ENCODE assay signal across 8 cellular contexts in genomic region chr11:5600374-5600851, GRCh38. TPM values are rescaled to one million over a fixed set of nuclear protein-coding genes. Genes with fewer than 3 reads are reported as not detected.
DNase-seq lines count a peak whose midpoint lies in the region; ATAC-seq and TF ChIP-seq lines count a peak whose summit lies in the region.

No MANE protein-coding gene starts in this region.

- H3K4me3 ChIP-seq in AG04450 (ENCODE audit: low read depth, low read length): no peak overlapping the region

- DNase-seq in AG04450 (ENCODE audit: low read depth, low spot score) (peak; percentile 80), NCI-H2227 treated with DMSO at 0.1 percent for 48 hours (lab: John Stamatoyannopoulos, UW) (peak; percentile 63), endothelial cell (ENCODE audit: low spot score) (peak; percentile 66), mucosa of gallbladder (ENCODE audit: low spot score) (peak; percentile 79)
- peak; percentile 46 to 64 for DNase-seq in activated CD4-positive, alpha-beta T cell treated with anti-CD3 and anti-CD28 coated beads, Interleukin-2, amount 50 U/mL, for 48 hours
- peak; percentile 17 to 30 for DNase-seq in stimulated activated CD8-positive, alpha-beta memory T cell treated with anti-CD3 and anti-CD28 coated beads, Interleukin-7, amount 100 ng/mL, for 48 hours (ENCODE audit: extremely low read depth in 1 of 2, low read depth in 1 of 2)

- H3K4me1 Mint-ChIP-seq in endothelial cell (ENCODE audit: unreplicated experiment): peaks cover 19% of the 10 kb centered on the region

- no peaks in the 10 kb centered on the region for H3K9me3 ChIP-seq in AG04450 (ENCODE audit: control insufficient read depth, insufficient read depth, low read length)

- no peaks in the 10 kb centered on the region for H3K27me3 ChIP-seq in AG04450 (ENCODE audit: control insufficient read depth, insufficient read depth, low read length)

- peaks cover 16% of the 10 kb centered on the region for H3K36me3 Mint-ChIP-seq in endothelial cell (ENCODE audit: low read depth, unreplicated experiment)

- H3K27ac ChIP-seq in AG04450 (ENCODE audit: low read depth, low read length): peak overlapping the region; percentile 39

- TF ChIP-seq CTCF in AG04450 (IDR thresholded peaks at IDR 0.05; ENCODE audit: low read depth, low read length) (peak; percentile 97), endothelial cell (IDR thresholded peaks at IDR 0.05; ENCODE audit: unreplicated experiment) (peak; percentile 30)

- H3K9me3 Mint-ChIP-seq in endothelial cell (ENCODE audit: unreplicated experiment): no peaks in the 10 kb centered on the region

- H3K27ac Mint-ChIP-seq in endothelial cell (ENCODE audit: unreplicated experiment): no peak overlapping the region

- H3K4me3 Mint-ChIP-seq in endothelial cell (ENCODE audit: unreplicated experiment): no peak overlapping the region

- CTCF ChIA-PET in AG04450 (lab: Charles Lee): interaction anchor here (0.5 to 1.6 kb wide), 20 partner anchors 10 to 304 kb away, joined by 3 to 14 read pairs (median 3); partner anchors contain the start of genes TRIM22 and TRIM5

- POLR2A ChIA-PET in AG04450 (lab: Yijun Ruan, JAX): no interaction called here

- H3K27me3 Mint-ChIP-seq in endothelial cell (ENCODE audit: unreplicated experiment): peaks cover 5% of the 10 kb centered on the region

- ATAC-seq in GM18502 (IDR thresholded peaks at IDR 0.05; ENCODE audit: poor library complexity, unreplicated experiment) (peak; percentile 86), HG02884 (IDR thresholded peaks at IDR 0.05; ENCODE audit: unreplicated experiment) (peak; percentile 90)

RNA-seq across cellular contexts. Expression of gene TRIM6, which starts 4.0 kb away (rescaled TPM):
- 5.7 and 6.8 TPM in 2 replicates for polyA plus RNA-seq in AG04450 (2011; rRNA removed)
- 2.5 and 3.9 TPM in 2 replicates for polyA minus RNA-seq in AG04450 (2011; rRNA and poly(A)+ RNA removed)
- total RNA-seq in endothelial cell (ENCODE audit: unreplicated experiment) (10.1 TPM), mucosa of gallbladder (2.1 TPM)

RNA-seq across cellular contexts. Expression of gene OR52B6, which starts 19.7 kb away (rescaled TPM):
- polyA plus RNA-seq in AG04450 (2011; rRNA removed): not detected in 2 replicates
- not detected in 2 replicates for polyA minus RNA-seq in AG04450 (2011; rRNA and poly(A)+ RNA removed)
- total RNA-seq in endothelial cell (ENCODE audit: unreplicated experiment): not detected
- total RNA-seq in mucosa of gallbladder: not detected

RNA-seq across cellular contexts. Expression of gene TRIM34, which starts 24.4 kb away (rescaled TPM):
- polyA plus RNA-seq in AG04450 (2011; rRNA removed): 12.8 and 18.3 TPM in 2 replicates
- polyA minus RNA-seq in AG04450 (2011; rRNA and poly(A)+ RNA removed): 6.8 and 8.3 TPM in 2 replicates
- 0.64 TPM for total RNA-seq in endothelial cell (ENCODE audit: unreplicated experiment)
- total RNA-seq in mucosa of gallbladder: 8.6 TPM

RNA-seq across cellular contexts. Expression of gene OR52H1, which starts 52.1 kb away (rescaled TPM):
- polyA plus RNA-seq in AG04450 (2011; rRNA removed): 0.10 TPM in 1 of 2 replicates, not detected in the other
- polyA minus RNA-seq in AG04450 (2011; rRNA and poly(A)+ RNA removed): 0.69 and 1.3 TPM in 2 replicates
- total RNA-seq in endothelial cell (ENCODE audit: unreplicated experiment) (2.1 TPM), mucosa of gallbladder (not detected)

Comparison
In these comparisons a context has a peak if more than half of its experiments do, and no peak if none do; other contexts are left out.
1. DNase-seq: peak in every context shown above with its lines; median percentile 80 in AG04450; 79 in mucosa of gallbladder; 66 in endothelial cell; 63 in NCI-H2227 treated with DMSO at 0.1 percent for 48 hours; 55 in activated CD4-positive, alpha-beta T cell treated with anti-CD3 and anti-CD28 coated beads, Interleukin-2, amount 50 U/mL, for 48 hours; 24 in stimulated activated CD8-positive, alpha-beta memory T cell treated with anti-CD3 and anti-CD28 coated beads, Interleukin-7, amount 100 ng/mL, for 48 hours.